Comparison of ENCODE assay signal across 1 cellular context in the genomic region with DNA sequence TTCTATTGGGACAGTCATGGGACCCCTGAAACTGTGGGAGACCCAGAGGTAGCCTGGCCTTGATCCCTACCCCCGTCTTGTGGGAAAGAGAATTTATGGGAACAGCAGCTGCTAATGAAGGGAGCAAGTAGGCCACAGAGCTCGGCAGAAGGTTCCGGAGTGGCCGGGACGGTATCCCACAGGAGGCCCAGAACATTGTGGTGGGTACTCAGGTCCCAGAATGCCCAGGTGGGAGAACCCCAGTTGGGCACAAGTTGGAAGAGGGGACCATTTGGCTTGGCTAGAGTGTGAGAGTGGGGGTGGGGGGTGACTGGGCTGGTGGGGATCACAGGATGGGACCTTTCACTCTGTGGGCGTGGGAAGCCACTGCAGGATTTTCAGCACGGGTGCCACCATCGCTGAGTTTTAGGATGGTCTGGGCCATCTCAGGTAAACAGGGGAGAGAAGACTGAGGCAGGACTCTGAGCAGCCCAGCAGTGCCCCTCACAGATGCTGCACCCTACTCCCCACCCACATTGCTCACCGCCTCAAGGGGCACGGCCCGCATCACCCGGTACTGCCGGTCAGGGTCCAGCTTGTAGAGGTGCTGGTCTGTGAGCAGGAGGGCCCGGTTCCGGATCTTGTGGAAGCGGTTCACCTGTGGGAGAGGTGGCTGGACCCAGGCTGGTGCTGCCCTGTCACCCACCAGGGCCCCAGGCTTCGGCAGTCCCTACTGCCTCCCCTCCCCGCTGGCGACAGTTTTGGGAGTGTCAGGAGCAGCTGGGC.
TF ChIP-seq lines count a peak whose summit lies in the region.

No MANE protein-coding gene starts in this region.

TF ChIP-seq in K562, 482 proteins besides CTCF, POLR2A, EP300 and RAD21:
- TF ChIP-seq FOXA1 (IDR thresholded peaks at IDR 0.05; ENCODE audit: borderline replicate concordance) (no peak), ZNF384 (IDR thresholded peaks at IDR 0.05; ENCODE audit: low read depth, low read length) (no peak), ZNF696 (CRISPR knock-in tag; conservative IDR thresholded peaks at IDR 0.05) (no peak), SIRT6 (IDR thresholded peaks at IDR 0.05; ENCODE audit: low read depth, low read length) (no peak), ZBED1 (IDR thresholded peaks at IDR 0.05) (no peak), ARID3A (IDR thresholded peaks at IDR 0.05; ENCODE audit: borderline replicate concordance, low read depth, low read length) (no peak), MLLT1 (IDR thresholded peaks at IDR 0.05) (no peak), CXXC5 (CRISPR knock-in tag; IDR thresholded peaks at IDR 0.05) (no peak)
- TF ChIP-seq, protein P1, sequence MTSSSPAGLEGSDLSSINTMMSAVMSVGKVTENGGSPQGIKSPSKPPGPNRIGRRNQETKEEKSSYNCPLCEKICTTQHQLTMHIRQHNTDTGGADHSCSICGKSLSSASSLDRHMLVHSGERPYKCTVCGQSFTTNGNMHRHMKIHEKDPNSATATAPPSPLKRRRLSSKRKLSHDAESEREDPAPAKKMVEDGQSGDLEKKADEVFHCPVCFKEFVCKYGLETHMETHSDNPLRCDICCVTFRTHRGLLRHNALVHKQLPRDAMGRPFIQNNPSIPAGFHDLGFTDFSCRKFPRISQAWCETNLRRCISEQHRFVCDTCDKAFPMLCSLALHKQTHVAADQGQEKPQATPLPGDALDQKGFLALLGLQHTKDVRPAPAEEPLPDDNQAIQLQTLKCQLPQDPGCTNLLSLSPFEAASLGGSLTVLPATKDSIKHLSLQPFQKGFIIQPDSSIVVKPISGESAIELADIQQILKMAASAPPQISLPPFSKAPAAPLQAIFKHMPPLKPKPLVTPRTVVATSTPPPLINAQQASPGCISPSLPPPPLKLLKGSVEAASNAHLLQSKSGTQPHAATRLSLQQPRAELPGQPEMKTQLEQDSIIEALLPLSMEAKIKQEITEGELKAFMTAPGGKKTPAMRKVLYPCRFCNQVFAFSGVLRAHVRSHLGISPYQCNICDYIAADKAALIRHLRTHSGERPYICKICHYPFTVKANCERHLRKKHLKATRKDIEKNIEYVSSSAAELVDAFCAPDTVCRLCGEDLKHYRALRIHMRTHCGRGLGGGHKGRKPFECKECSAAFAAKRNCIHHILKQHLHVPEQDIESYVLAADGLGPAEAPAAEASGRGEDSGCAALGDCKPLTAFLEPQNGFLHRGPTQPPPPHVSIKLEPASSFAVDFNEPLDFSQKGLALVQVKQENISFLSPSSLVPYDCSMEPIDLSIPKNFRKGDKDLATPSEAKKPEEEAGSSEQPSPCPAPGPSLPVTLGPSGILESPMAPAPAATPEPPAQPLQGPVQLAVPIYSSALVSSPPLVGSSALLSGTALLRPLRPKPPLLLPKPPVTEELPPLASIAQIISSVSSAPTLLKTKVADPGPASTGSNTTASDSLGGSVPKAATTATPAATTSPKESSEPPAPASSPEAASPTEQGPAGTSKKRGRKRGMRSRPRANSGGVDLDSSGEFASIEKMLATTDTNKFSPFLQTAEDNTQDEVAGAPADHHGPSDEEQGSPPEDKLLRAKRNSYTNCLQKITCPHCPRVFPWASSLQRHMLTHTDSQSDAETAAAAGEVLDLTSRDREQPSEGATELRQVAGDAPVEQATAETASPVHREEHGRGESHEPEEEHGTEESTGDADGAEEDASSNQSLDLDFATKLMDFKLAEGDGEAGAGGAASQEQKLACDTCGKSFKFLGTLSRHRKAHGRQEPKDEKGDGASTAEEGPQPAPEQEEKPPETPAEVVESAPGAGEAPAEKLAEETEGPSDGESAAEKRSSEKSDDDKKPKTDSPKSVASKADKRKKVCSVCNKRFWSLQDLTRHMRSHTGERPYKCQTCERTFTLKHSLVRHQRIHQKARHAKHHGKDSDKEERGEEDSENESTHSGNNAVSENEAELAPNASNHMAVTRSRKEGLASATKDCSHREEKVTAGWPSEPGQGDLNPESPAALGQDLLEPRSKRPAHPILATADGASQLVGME (CRISPR knock-in tag; IDR thresholded peaks at IDR 0.05) = no peak
- TF ChIP-seq, protein P2, sequence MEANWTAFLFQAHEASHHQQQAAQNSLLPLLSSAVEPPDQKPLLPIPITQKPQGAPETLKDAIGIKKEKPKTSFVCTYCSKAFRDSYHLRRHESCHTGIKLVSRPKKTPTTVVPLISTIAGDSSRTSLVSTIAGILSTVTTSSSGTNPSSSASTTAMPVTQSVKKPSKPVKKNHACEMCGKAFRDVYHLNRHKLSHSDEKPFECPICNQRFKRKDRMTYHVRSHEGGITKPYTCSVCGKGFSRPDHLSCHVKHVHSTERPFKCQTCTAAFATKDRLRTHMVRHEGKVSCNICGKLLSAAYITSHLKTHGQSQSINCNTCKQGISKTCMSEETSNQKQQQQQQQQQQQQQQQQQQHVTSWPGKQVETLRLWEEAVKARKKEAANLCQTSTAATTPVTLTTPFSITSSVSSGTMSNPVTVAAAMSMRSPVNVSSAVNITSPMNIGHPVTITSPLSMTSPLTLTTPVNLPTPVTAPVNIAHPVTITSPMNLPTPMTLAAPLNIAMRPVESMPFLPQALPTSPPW (CRISPR knock-in tag; IDR thresholded peaks at IDR 0.05) = no peak
- TF ChIP-seq, protein P3, sequence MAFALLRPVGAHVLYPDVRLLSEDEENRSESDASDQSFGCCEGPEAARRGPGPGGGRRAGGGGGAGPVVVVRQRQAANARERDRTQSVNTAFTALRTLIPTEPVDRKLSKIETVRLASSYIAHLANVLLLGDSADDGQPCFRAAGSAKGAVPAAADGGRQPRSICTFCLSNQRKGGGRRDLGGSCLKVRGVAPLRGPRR (CRISPR knock-in tag; IDR thresholded peaks at IDR 0.05) = no peak
